In genomic region chr14:36518586-36519430, GRCh38 we compare ENCODE assay signal across 9 cellular contexts. TPM values are rescaled to one million over a fixed set of nuclear protein-coding genes. Genes with fewer than 3 reads are reported as not detected.
DNase-seq lines count a peak whose midpoint lies in the region; ATAC-seq and TF ChIP-seq lines count a peak whose summit lies in the region.
"Had no signal": no experiment of that assay in that cellular context is flagged by ENCODE, and none has a peak within 500 bp of the region (broad histone marks: within the 10 kb centered on the region; RNA-seq: fewer than 3 reads in every experiment).

No MANE protein-coding gene starts in this region.

- H3K9me3 Mint-ChIP-seq in Calu3 (ENCODE audit: low read depth, unreplicated experiment) (no peaks in the 10 kb centered on the region), brain (peaks cover 0 to 12% (median 3%) of the 10 kb centered on the region in 5 experiments), nephron progenitor cell (no peaks in the 10 kb centered on the region)

- peak overlapping the region; percentile 10; the same call in 1 of the 2 replicates for H3K27ac ChIP-seq in HEK293 (ENCODE audit: extremely low read depth, low read depth, low read length)

- H3K27ac Mint-ChIP-seq in Calu3 (ENCODE audit: unreplicated experiment) (no peak overlapping the region), brain (no peak overlapping the region), nephron progenitor cell (no peak overlapping the region)

- H3K4me1 Mint-ChIP-seq in Calu3 (ENCODE audit: low read depth, unreplicated experiment) (no peaks in the 10 kb centered on the region), brain (peaks cover 22% of the 10 kb centered on the region), nephron progenitor cell (peaks cover 27% of the 10 kb centered on the region)

- CTCF ChIA-PET in Calu3 (lab: Charles Lee), result interaction anchor here (0.7 kb wide), 1 partner anchor 68 kb away, joined by 3 read pairs; no protein-coding TSS in a partner anchor
- CTCF ChIA-PET in HEK293 (lab: Yijun Ruan, JAX), result interaction anchor here (0.5 to 1.1 kb wide), 6 partner anchors 9 to 548 kb away, joined by 3 to 8 read pairs (median 3); no protein-coding TSS in a partner anchor

- H3K4me1 ChIP-seq in HEK293 (ENCODE audit: control insufficient read depth, insufficient read depth, low read length), result no peaks in the 10 kb centered on the region

- no peak for TF ChIP-seq CTCF in Calu3 (IDR thresholded peaks at IDR 0.05; ENCODE audit: unreplicated experiment)
- TF ChIP-seq CTCF in HEK293 (tag by site-specific recombination; IDR thresholded peaks at IDR 0.05), result no peak
- no peak for TF ChIP-seq CTCF in brain (conservative IDR thresholded peaks at IDR 0.05)
- TF ChIP-seq CTCF in nephron progenitor cell (IDR thresholded peaks at IDR 0.05), result no peak

- intact Hi-C loops in Calu3 (cut with micrococcal nuclease; ENCODE audit: unreplicated experiment), result loop anchor here (10.0 kb wide), 1 partner anchor 104 kb away; no protein-coding TSS in a partner anchor

- no TSS peak for BruUV-seq in Calu3 (replicated peaks; lab: Mats Ljungman, UMichigan)

- no peaks in the 10 kb centered on the region for H3K9me3 ChIP-seq in HEK293 (ENCODE audit: control insufficient read depth, insufficient read depth, low read depth, low read length)

- DNase-seq in Calu3, result no peak
- peak; percentile 32 for DNase-seq in nephron progenitor cell
- DNase-seq in effector CD8-positive, alpha-beta T cell (lab: John Stamatoyannopoulos, UW), result no peak
- no peak for DNase-seq in NCI-H1436 treated with DMSO at 0.1 percent for 48 hours (lab: John Stamatoyannopoulos, UW)

- peaks cover 0 to 3% of the 10 kb centered on the region in 2 experiments; a peak in 1 of 3 replicates for H3K36me3 ChIP-seq in HEK293 (ENCODE audit: control insufficient read depth in 2 of 2, insufficient read depth in 1 of 2, low read length in 2 of 2)

- ATAC-seq in HG03039 (IDR thresholded peaks at IDR 0.05; ENCODE audit: unreplicated experiment), result no peak
- no peak for ATAC-seq in HG02938 (IDR thresholded peaks at IDR 0.05; ENCODE audit: unreplicated experiment)

- POLR2A ChIA-PET in HEK293 (lab: Yijun Ruan, JAX), result no interaction called here

- peak overlapping the region; percentile 59 for H3K4me3 ChIP-seq in HEK293 (ENCODE audit: low read depth, low read length)

- H3K4me3 Mint-ChIP-seq in Calu3 (ENCODE audit: low read depth, unreplicated experiment) (peak overlapping the region; percentile 72), brain (peak overlapping the region; percentile 55 to 85 (median 77)), nephron progenitor cell (peak overlapping the region; percentile 45)

- H3K27me3 Mint-ChIP-seq in Calu3 (ENCODE audit: unreplicated experiment) (peaks cover 49% of the 10 kb centered on the region), brain (peaks cover 98% of the 10 kb centered on the region), nephron progenitor cell (ENCODE audit: low read depth, poor library complexity) (peaks cover 99% of the 10 kb centered on the region)

- H3K36me3 Mint-ChIP-seq in Calu3 (ENCODE audit: insufficient read depth, unreplicated experiment) (peaks cover 15% of the 10 kb centered on the region), brain (no peaks in the 10 kb centered on the region), nephron progenitor cell (ENCODE audit: low read depth) (no peaks in the 10 kb centered on the region)

TF ChIP-seq in HEK293, 187 proteins besides CTCF, POLR2A, EP300 and RAD21 (continues in another document):
- TF ChIP-seq ZNF114 (tag by site-specific recombination; IDR thresholded peaks at IDR 0.05) (no peak), HOXA7 (CRISPR knock-in tag; IDR thresholded peaks at IDR 0.05; ENCODE audit: borderline replicate concordance) (no peak), ZNF585B (tag by site-specific recombination; IDR thresholded peaks at IDR 0.05) (no peak), ZNF660 (tag by site-specific recombination; IDR thresholded peaks at IDR 0.05) (no peak), ZNF654 (tag by site-specific recombination; IDR thresholded peaks at IDR 0.05; ENCODE audit: low read depth) (no peak), ZNF202 (tag by site-specific recombination; IDR thresholded peaks at IDR 0.05; ENCODE audit: borderline replicate concordance) (no peak), KLF17 (tag by site-specific recombination; IDR thresholded peaks at IDR 0.05) (no peak), ZSCAN4 (tag by site-specific recombination; IDR thresholded peaks at IDR 0.05) (no peak), ZNF677 (tag by site-specific recombination; IDR thresholded peaks at IDR 0.05) (no peak), ZNF24 (tag by site-specific recombination; IDR thresholded peaks at IDR 0.05) (no peak), ZNF600 (tag by site-specific recombination; IDR thresholded peaks at IDR 0.05) (no peak), ZNF221 (tag by site-specific recombination; IDR thresholded peaks at IDR 0.05; ENCODE audit: borderline replicate concordance) (no peak), ZBTB48 (tag by site-specific recombination; IDR thresholded peaks at IDR 0.05) (no peak), ZNF324 (tag by site-specific recombination; IDR thresholded peaks at IDR 0.05) (no peak), ZBTB11 (tag by site-specific recombination; conservative IDR thresholded peaks at IDR 0.05; ENCODE audit: low read depth) (no peak), ZNF664 (tag by site-specific recombination; IDR thresholded peaks at IDR 0.05) (no peak), SP7 (tag by site-specific recombination; IDR thresholded peaks at IDR 0.05) (no peak)

RNA-seq across cellular contexts. Expression of gene NKX2-1, which starts 1.2 kb away (rescaled TPM):
- not detected in 2 replicates for total RNA-seq in Calu3 (2022)
- polyA plus RNA-seq in brain (ENCODE audit: insufficient read depth, low read depth, low replicate concordance), result 90.6 TPM
- polyA plus RNA-seq: adipose tissue had no signal
